Comparison of ENCODE assay signal across 8 cellular contexts in genomic region chr12:96315741-96316481, GRCh38.
DNase-seq lines count a peak whose midpoint lies in the region; ATAC-seq, FAIRE-seq and TF ChIP-seq lines count a peak whose summit lies in the region.
"Not testable (repeated sequence)": the region's sequence is repeated elsewhere in the genome, so short reads cannot be mapped to it uniquely, and the experiment has no call there.

No MANE protein-coding gene starts in this region.

- 85% methylated on average over 6 of the region's 33 CpGs; no CpG with 5 or more reads in 1 of the 2 experiments for WGBS in IMR-90 (ENCODE audit: extremely low coverage in 2 of 2, insufficient read length in 1 of 2), 2 experiments
- 4% methylated on average over 20 of the region's 33 CpGs for WGBS in K562 (ENCODE audit: insufficient coverage, low coverage, missing lambda C conversion rate)
- no CpG with 5 or more reads among the region's 33 CpGs for WGBS in mesendoderm (ENCODE audit: extremely low coverage, insufficient coverage, low lambda C conversion rate)
- WGBS in small intestine, 3 donors: 44 to 58% (median 47%) methylated on average over 19 to 33 of the region's 33 CpGs

- H3K9ac ChIP-seq in IMR-90 (ENCODE audit: low read depth, low read length) (0 out of 2 replicates have a peak overlapping the region, but pooled peaks have one; percentile 6), K562 (ENCODE audit: insufficient read depth in 1 of 2, low read depth in 2 of 2, low read length in 2 of 2) (peak overlapping the region; percentile 14 to 65; a peak in 3 of 4 replicates), mesendoderm (ENCODE audit: low read length) (peak overlapping the region; percentile 34)

- not testable (repeated sequence) for H3K27me3 Mint-ChIP-seq in CD4-positive, alpha-beta T cell

- not testable (repeated sequence) for H2BK120ac ChIP-seq in IMR-90 (ENCODE audit: low read depth, low read length); mesendoderm (ENCODE audit: low read depth, low read length)

- not testable (repeated sequence) for H3K23ac ChIP-seq in IMR-90 (ENCODE audit: low read depth, low read length); mesendoderm (ENCODE audit: low read length)

- H3K9me3 Mint-ChIP-seq in CD4-positive, alpha-beta T cell: not testable (repeated sequence)

- POLR2A ChIA-PET in CD4-positive, alpha-beta T cell (lab: Charles Lee): interaction anchor here (0.6 to 7.1 kb wide), 5 partner anchors 12 to 84 kb away, joined by 3 to 67 read pairs (median 4); partner anchors contain the start of gene CDK17
- POLR2A ChIA-PET in IMR-90 (lab: Charles Lee; ENCODE audit: unreplicated experiment): not testable (repeated sequence)
- POLR2A ChIA-PET in K562 (lab: Yijun Ruan, JAX): interaction anchor here (0.6 kb wide), 1 partner anchor 11 kb away, joined by 3 read pairs; no protein-coding TSS in a partner anchor

- dilution Hi-C loops in IMR-90 (cut with HindIII; ENCODE audit: low sequenced_read_pairs, unreplicated experiment): not testable (repeated sequence)

- H2BK15ac ChIP-seq in IMR-90 (ENCODE audit: low read depth, low read length); mesendoderm (replicated peaks; ENCODE audit: low read depth): not testable (repeated sequence)

- H3K27ac Mint-ChIP-seq in CD4-positive, alpha-beta T cell: peak overlapping the region; percentile 98

- H3K27ac ChIP-seq in CD4-positive, alpha-beta T cell (ENCODE audit: low read depth, low read length): peak overlapping the region; percentile 43
- not testable (repeated sequence) for H3K27ac ChIP-seq in IMR-90 (ENCODE audit: insufficient read depth, low read length); mesendoderm (ENCODE audit: low read depth, low read length)
- H3K27ac ChIP-seq in K562 (ENCODE audit: extremely low read depth, low read depth, low read length): peak overlapping the region; percentile 74
- peak overlapping the region in 1 of 2 donors; percentile 58 for H3K27ac ChIP-seq in small intestine (ENCODE audit: low read depth in 1 of 2, low read length in 1 of 2)

- FAIRE-seq in K562 (lab: Jason Lieb, UNC); small intestine (lab: Jason Lieb, UNC): not testable (repeated sequence)

- peak overlapping the region; percentile 56 for H3K4me2 ChIP-seq in IMR-90 (ENCODE audit: low read depth, low read length)
- H3K4me2 ChIP-seq in K562 (ENCODE audit: insufficient read depth, low read length): peak overlapping the region; percentile 70
- not testable (repeated sequence) for H3K4me2 ChIP-seq in mesendoderm (ENCODE audit: low read length)

- H3K4me1 ChIP-seq in IMR-90 (ENCODE audit: control insufficient read depth, insufficient read depth, low read length); K562 (replicated peaks in 1 of 2; ENCODE audit: control insufficient read depth in 2 of 2, insufficient read depth in 2 of 2, low read length in 2 of 2); mesendoderm (ENCODE audit: control insufficient read depth, low read depth, low read length); small intestine (ENCODE audit: control insufficient read depth in 2 of 2, insufficient read depth in 1 of 2, low read depth in 1 of 2, low read length in 1 of 2): not testable (repeated sequence)

- not testable (repeated sequence) for H3K56ac ChIP-seq in IMR-90 (ENCODE audit: extremely low read depth, insufficient read depth, low read length)
- peak overlapping the region; percentile 74 for H3K56ac ChIP-seq in mesendoderm (ENCODE audit: low read length)

- intact Hi-C loops in CD4-positive, alpha-beta T cell (cut with DNase I, micrococcal nuclease); IMR-90 (cut with micrococcal nuclease): not testable (repeated sequence)
- intact Hi-C loops in K562 (cut with micrococcal nuclease): loop anchor here (10.0 kb wide), 1 partner anchor 59 kb away; no protein-coding TSS in a partner anchor

- not testable (repeated sequence) for H2AK5ac ChIP-seq in IMR-90 (ENCODE audit: low read depth, low read length); mesendoderm (ENCODE audit: low read length)

- H4K8ac ChIP-seq in IMR-90 (ENCODE audit: low read depth in 2 of 2, low read length in 2 of 2): peak overlapping the region in 1 of 2 experiments; percentile 11; a peak in 1 of 4 replicates
- not testable (repeated sequence) for H4K8ac ChIP-seq in mesendoderm (ENCODE audit: low read depth, low read length)

- not testable (repeated sequence) for H3K27me3 ChIP-seq in CD4-positive, alpha-beta T cell (ENCODE audit: control insufficient read depth, insufficient read depth, low read length); IMR-90 (ENCODE audit: control insufficient read depth, insufficient read depth, low read length); K562 (ENCODE audit: control insufficient read depth in 2 of 2, insufficient read depth in 2 of 2, low read length in 2 of 2); mesendoderm (ENCODE audit: insufficient read depth, low read length, poor library complexity); small intestine (ENCODE audit: control insufficient read depth in 2 of 2, insufficient read depth in 2 of 2, low read length in 2 of 2)

- peaks cover 28% of the 10 kb centered on the region for H3K4me1 Mint-ChIP-seq in CD4-positive, alpha-beta T cell (ENCODE audit: low read depth)

- CTCF ChIA-PET in CD4-positive, alpha-beta T cell (lab: Charles Lee): interaction anchor here (1.6 kb wide), 1 partner anchor 85 kb away, joined by 3 read pairs; the partner anchor contains the start of gene CDK17
- CTCF ChIA-PET in IMR-90 (lab: Yijun Ruan, JAX): interaction anchor here (0.9 kb wide), 1 partner anchor 31 kb away, joined by 5 read pairs; no protein-coding TSS in a partner anchor
- CTCF ChIA-PET in K562 (lab: Yijun Ruan, JAX; ENCODE audit: low intra/inter-chr PET ratio): not testable (repeated sequence)

- not testable (repeated sequence) for TF ChIP-seq CTCF in CD4-positive, alpha-beta T cell (IDR thresholded peaks at IDR 0.05); IMR-90 (conservative IDR thresholded peaks at IDR 0.05; ENCODE audit: low read depth, low read length); K562 (IDR thresholded peaks at IDR 0.05 in 2 of 3, conservative IDR thresholded peaks at IDR 0.05 in 1 of 3; ENCODE audit: insufficient read depth in 2 of 3, low read depth in 1 of 3, low read length in 3 of 3); fibroblast of villous mesenchyme (IDR thresholded peaks at IDR 0.05; ENCODE audit: insufficient read depth, low read depth, low read length)

- not testable (repeated sequence) for H3K4ac ChIP-seq in IMR-90 (ENCODE audit: low read depth, low read length); mesendoderm (ENCODE audit: low read depth, low read length)

- peak overlapping the region; percentile 32; the same call in 1 of the 2 replicates for H3K4me3 ChIP-seq in IMR-90 (ENCODE audit: insufficient read depth, low read depth, low read length)
- peak overlapping the region; percentile 33 for H3K4me3 ChIP-seq in K562
- peak overlapping the region; percentile 50 for H3K4me3 ChIP-seq in fibroblast of villous mesenchyme (ENCODE audit: low read depth, low read length)
- H3K4me3 ChIP-seq in mesendoderm (ENCODE audit: low read length): not testable (repeated sequence)
- H3K4me3 ChIP-seq in small intestine (ENCODE audit: low read depth in 1 of 2, low read length in 2 of 2): peak overlapping the region in 1 of 2 donors; percentile 26

- not testable (repeated sequence) for H3K9me1 ChIP-seq in IMR-90 (ENCODE audit: insufficient read depth, low read length); K562 (ENCODE audit: control insufficient read depth, insufficient read depth, low read length)

- not testable (repeated sequence) for H3K14ac ChIP-seq in IMR-90 (replicated peaks; ENCODE audit: low read depth, low read length)

- H4K5ac ChIP-seq in IMR-90 (ENCODE audit: low read depth, low read length): 0 out of 2 replicates have a peak overlapping the region, but pooled peaks have one; percentile 56
- not testable (repeated sequence) for H4K5ac ChIP-seq in mesendoderm (ENCODE audit: low read length)

- in situ Hi-C loops in IMR-90 (cut with MboI; ENCODE audit: low sequenced_read_pairs); K562 (cut with MboI): not testable (repeated sequence)

- not testable (repeated sequence) for H3K36me3 ChIP-seq in IMR-90 (ENCODE audit: control insufficient read depth, insufficient read depth, low read length); mesendoderm (ENCODE audit: control insufficient read depth, insufficient read depth, low read length); small intestine (ENCODE audit: control insufficient read depth in 2 of 2, insufficient read depth in 2 of 2, low read length in 2 of 2)
- H3K36me3 ChIP-seq in K562 (ENCODE audit: control insufficient read depth, insufficient read depth, low read length): peaks cover 17% of the 10 kb centered on the region; the same call in 2 of the 3 replicates

- peaks cover 10% of the 10 kb centered on the region for H4K20me1 ChIP-seq in IMR-90 (ENCODE audit: insufficient read depth, low read length)
- not testable (repeated sequence) for H4K20me1 ChIP-seq in K562 (replicated peaks; ENCODE audit: control insufficient read depth, insufficient read depth, low read length)

- H2BK5ac ChIP-seq in IMR-90 (ENCODE audit: low read depth, low read length, poor library complexity, severe bottlenecking); mesendoderm (ENCODE audit: low read length): not testable (repeated sequence)

- H4K91ac ChIP-seq in IMR-90 (ENCODE audit: insufficient read depth, low read depth, low read length): not testable (repeated sequence)

- H3K36me3 Mint-ChIP-seq in CD4-positive, alpha-beta T cell (ENCODE audit: low read depth): peaks cover 42% of the 10 kb centered on the region

- H3K18ac ChIP-seq in IMR-90 (ENCODE audit: low read depth, low read length): not testable (repeated sequence)
- peak overlapping the region; percentile 60 for H3K18ac ChIP-seq in mesendoderm (ENCODE audit: low read length)

- TF ChIP-seq POLR2A in IMR-90 (IDR thresholded peaks at IDR 0.05; ENCODE audit: low read depth, low read length): not testable (repeated sequence)
- peak; percentile 66 for TF ChIP-seq POLR2A in K562 (conservative IDR thresholded peaks at IDR 0.05)

- H3K9me3 ChIP-seq in CD4-positive, alpha-beta T cell (ENCODE audit: control insufficient read depth, low read length); IMR-90 (ENCODE audit: control insufficient read depth, insufficient read depth, low read length); K562 (replicated peaks; ENCODE audit: control insufficient read depth, insufficient read depth, low read depth, low read length); small intestine (ENCODE audit: control insufficient read depth, low read depth): not testable (repeated sequence)

- DNase-seq in CD4-positive, alpha-beta T cell: peak in 9 of 10 experiments; percentile 11 to 51 (median 18)
- not testable (repeated sequence) for DNase-seq in IMR-90; fibroblast of villous mesenchyme (ENCODE audit: low read depth)
- DNase-seq in NCI-H82 (lab: John Stamatoyannopoulos, UW) (peak; percentile 24), K562 (ENCODE audit: extremely low read depth in 1 of 4, low spot score in 3 of 4) (peak in 2 of 4 experiments; percentile 7 to 47), mesendoderm (peak; percentile 18), small intestine (peak; percentile 14)
- DNase-seq in activated CD4-positive, alpha-beta T cell treated with anti-CD3 and anti-CD28 coated beads for 4 hours: peak; percentile 13 to 14

- peak; percentile 66 for ATAC-seq in CD4-positive, alpha-beta T cell (ENCODE audit: poor library complexity)
- not testable (repeated sequence) for ATAC-seq in IMR-90 (ENCODE audit: low read depth)
- ATAC-seq in K562: peak; percentile 89

- TF ChIP-seq EP300 in K562 (IDR thresholded peaks at IDR 0.05; ENCODE audit: low read length): not testable (repeated sequence)

- not testable (repeated sequence) for H2BK20ac ChIP-seq in IMR-90 (ENCODE audit: low read depth, low read length)

- H3K79me1 ChIP-seq in IMR-90 (ENCODE audit: low read depth in 1 of 2, low read length in 2 of 2): peaks cover 3 to 22% of the 10 kb centered on the region in 2 experiments; a peak in 3 of 4 replicates
- not testable (repeated sequence) for H3K79me1 ChIP-seq in mesendoderm (ENCODE audit: low read length)

- not testable (repeated sequence) for BruUV-seq in IMR-90 (replicated peaks; lab: Mats Ljungman, UMichigan)
- TSS peak; percentile 76 for BruUV-seq in K562 (replicated peaks; lab: Mats Ljungman, UMichigan)

- H2AK9ac ChIP-seq in IMR-90 (replicated peaks; ENCODE audit: low read depth, low read length, poor library complexity): not testable (repeated sequence)

- peak overlapping the region; percentile 92 for H3K4me3 Mint-ChIP-seq in CD4-positive, alpha-beta T cell

- not testable (repeated sequence) for H2AFZ ChIP-seq in IMR-90 (replicated peaks; ENCODE audit: low read length, poor library complexity)
- H2AFZ ChIP-seq in K562 (ENCODE audit: low read depth, low read length): peak overlapping the region; percentile 86

- H3K79me2 ChIP-seq in K562 (ENCODE audit: control insufficient read depth, insufficient read depth, low read length): peaks cover 32% of the 10 kb centered on the region
- not testable (repeated sequence) for H3K79me2 ChIP-seq in mesendoderm (ENCODE audit: control insufficient read depth, insufficient read depth, low read length)

- TF ChIP-seq RAD21 in IMR-90 (IDR thresholded peaks at IDR 0.05; ENCODE audit: low read length); K562 (CRISPR knock-in tag; conservative IDR thresholded peaks at IDR 0.05 in 1 of 2, IDR thresholded peaks at IDR 0.05 in 1 of 2): not testable (repeated sequence)
